9 cellular contexts compared by ENCODE assay signal in genomic region chr22:50276143-50276542, GRCh38. TPM values are rescaled to one million over a fixed set of nuclear protein-coding genes. Genes with fewer than 3 reads are reported as not detected.
DNase-seq lines count a peak whose midpoint lies in the region; ATAC-seq and TF ChIP-seq lines count a peak whose summit lies in the region.
"Had no signal": no experiment of that assay in that cellular context is flagged by ENCODE, and none has a peak within 500 bp of the region (broad histone marks: within the 10 kb centered on the region; RNA-seq: fewer than 3 reads in every experiment).

No MANE protein-coding gene starts in this region.

- no peak overlapping the region for H3K4me3 Mint-ChIP-seq in Calu3 (ENCODE audit: low read depth, unreplicated experiment)

- H3K4me1 ChIP-seq in Loucy (ENCODE audit: insufficient read depth, low read length, poor library complexity, severe bottlenecking), result peaks cover 5% of the 10 kb centered on the region
- peaks cover 4% of the 10 kb centered on the region for H3K4me1 ChIP-seq in adipocyte (ENCODE audit: control insufficient read depth, insufficient read depth, low read length)
- H3K4me1 ChIP-seq in heart right ventricle, result peaks cover 8 to 27% (median 20%) of the 10 kb centered on the region in 9 donors

- no TSS peak for BruUV-seq in Calu3 (replicated peaks; lab: Mats Ljungman, UMichigan)

- no peak overlapping the region for H2AFZ ChIP-seq in Loucy (ENCODE audit: low read length)

- CTCF ChIA-PET in Calu3 (lab: Charles Lee), result interaction anchor here (0.5 to 1.4 kb wide), 9 partner anchors 18 to 288 kb away, joined by 3 to 6 read pairs (median 4); no protein-coding TSS in a partner anchor

- no peaks in the 10 kb centered on the region for H3K27me3 ChIP-seq in Loucy (ENCODE audit: insufficient read depth, low read length, poor library complexity, severe bottlenecking)
- H3K27me3 ChIP-seq in adipocyte (replicated peaks; ENCODE audit: control insufficient read depth, insufficient read depth, low read length), result no peaks in the 10 kb centered on the region
- H3K27me3 ChIP-seq in heart right ventricle, result peaks cover 0 to 18% (median 0%) of the 10 kb centered on the region in 7 donors

- no peaks in the 10 kb centered on the region for H3K9me3 Mint-ChIP-seq in Calu3 (ENCODE audit: low read depth, unreplicated experiment)

- H3K4me3 ChIP-seq in Loucy (ENCODE audit: low read length, poor library complexity, severe bottlenecking) (no peak overlapping the region), adipocyte (ENCODE audit: low read length) (no peak overlapping the region), heart right ventricle (no peak overlapping the region), retinal pigment epithelial cell (ENCODE audit: low read length) (no peak overlapping the region)
- H3K4me3 ChIP-seq: SJSA1 had no signal

- peaks cover 10% of the 10 kb centered on the region for H3K4me1 Mint-ChIP-seq in Calu3 (ENCODE audit: low read depth, unreplicated experiment)

- H3K9me3 ChIP-seq in Loucy (ENCODE audit: insufficient read depth, low read depth, low read length) (no peaks in the 10 kb centered on the region), adipocyte (ENCODE audit: control insufficient read depth, low read length) (no peaks in the 10 kb centered on the region), heart right ventricle (no peaks in the 10 kb centered on the region)
- H3K9me3 ChIP-seq: SJSA1 had no signal

- no peak overlapping the region for H3K9ac ChIP-seq in Loucy (ENCODE audit: low read depth, low read length, poor library complexity, severe bottlenecking)
- no peak overlapping the region for H3K9ac ChIP-seq in adipocyte (ENCODE audit: low read length)

- H3K36me3 ChIP-seq in Loucy (ENCODE audit: insufficient read depth, low read length) (no peaks in the 10 kb centered on the region; the same call in 1 of the 2 replicates), adipocyte (ENCODE audit: control insufficient read depth, insufficient read depth, low read length, severe bottlenecking) (peaks cover 62% of the 10 kb centered on the region), heart right ventricle (peaks cover 0 to 68% (median 49%) of the 10 kb centered on the region in 9 donors)

- intact Hi-C loops in Calu3 (cut with micrococcal nuclease; ENCODE audit: unreplicated experiment), result no loop called here
- intact Hi-C loops in heart right ventricle (cut with DNase I), result loop anchor here in 8 of 10 donors (1.0 to 5.0 kb wide), 4 partner anchors 46 to 51 kb away; partner anchors contain the start of gene DENND6B (in 7 of the 8)

- peak; percentile 81 for TF ChIP-seq CTCF in Calu3 (IDR thresholded peaks at IDR 0.05; ENCODE audit: unreplicated experiment)
- peak; percentile 61 for TF ChIP-seq CTCF in Loucy (conservative IDR thresholded peaks at IDR 0.05; ENCODE audit: low read length)
- TF ChIP-seq CTCF in heart right ventricle (IDR thresholded peaks at IDR 0.05), result peak; percentile 21 to 76 (median 61)
- peak; percentile 48 for TF ChIP-seq CTCF in retinal pigment epithelial cell (conservative IDR thresholded peaks at IDR 0.05; ENCODE audit: low read depth, low read length)

- WGBS in heart right ventricle, 2 donors, result 59 to 69% methylated on average over 25 of the region's 25 CpGs

- H3K27ac Mint-ChIP-seq in Calu3 (ENCODE audit: unreplicated experiment), result no peak overlapping the region

- H3K27ac ChIP-seq in heart right ventricle, result peak overlapping the region in 1 of 10 donors; percentile 32
- H3K27ac ChIP-seq: SJSA1 had no signal

- H3K79me2 ChIP-seq in Loucy (ENCODE audit: insufficient read depth, low read length), result no peaks in the 10 kb centered on the region

- no peaks in the 10 kb centered on the region for H4K20me1 ChIP-seq in Loucy (ENCODE audit: insufficient read depth, low read length, poor library complexity, severe bottlenecking)

- no peaks in the 10 kb centered on the region for H3K9me2 ChIP-seq in Loucy (replicated peaks; ENCODE audit: low read depth, low read length)

- DNase-seq in Calu3 (peak; percentile 52), adipocyte (ENCODE audit: low read depth) (peak; percentile 49), heart right ventricle (peak in 1 of 2 donors; percentile 75), retinal pigment epithelial cell (ENCODE audit: low read depth) (no peak), DMS153 (lab: John Stamatoyannopoulos, UW) (no peak), NCI-H128 (lab: John Stamatoyannopoulos, UW; ENCODE audit: unreplicated experiment) (no peak)

- no peaks in the 10 kb centered on the region for H3K27me3 Mint-ChIP-seq in Calu3 (ENCODE audit: unreplicated experiment)

- H3F3A ChIP-seq in Loucy (ENCODE audit: low read depth), result no peaks in the 10 kb centered on the region

- no peak overlapping the region for H3K4me2 ChIP-seq in Loucy (ENCODE audit: low read depth, low read length, poor library complexity, severe bottlenecking)

- ATAC-seq in GM19324 (IDR thresholded peaks at IDR 0.05; ENCODE audit: low FRiP score, unreplicated experiment) (peak; percentile 46), heart right ventricle (peak; percentile 72 to 93 (median 78))

- H3K36me3 Mint-ChIP-seq in Calu3 (ENCODE audit: insufficient read depth, unreplicated experiment), result peaks cover 80% of the 10 kb centered on the region

RNA-seq across cellular contexts. Expression of gene MAPK11, which starts 6.0 kb away (rescaled TPM):
- total RNA-seq in Calu3 (2022), result 14.3 and 23.7 TPM in 2 replicates
- 10 to 100 TPM in 2 of 10 donors, 1 to 10 TPM in 8; 4.3 to 11.3 (median 7.1) TPM for total RNA-seq in heart right ventricle
- 10 to 100 TPM; 11.6 to 18.0 TPM for polyA plus RNA-seq in heart right ventricle

RNA-seq across cellular contexts. Expression of gene MAPK12, which starts 14.7 kb away (rescaled TPM):
- 21.1 and 27.5 TPM in 2 replicates for total RNA-seq in Calu3 (2022)
- total RNA-seq in heart right ventricle, result 10 to 100 TPM; 10.6 to 21.9 (median 16.1) TPM
- 10 to 100 TPM; 14.8 to 23.0 TPM for polyA plus RNA-seq in heart right ventricle

RNA-seq across cellular contexts. Expression of gene HDAC10, which starts 25.1 kb away (rescaled TPM):
- 52.9 and 69.2 TPM in 2 replicates for total RNA-seq in Calu3 (2022)
- 10 to 100 TPM in 6 of 10 donors, 1 to 10 TPM in 4; 7.1 to 16.7 (median 10.3) TPM for total RNA-seq in heart right ventricle
- polyA plus RNA-seq in heart right ventricle, result 10 to 100 TPM in 1 of 2 donors, 1 to 10 TPM in 1; 7.9 to 20.3 TPM

RNA-seq across cellular contexts. Expression of gene PLXNB2, which starts 31.3 kb away (rescaled TPM):
- total RNA-seq in Calu3 (2022), result 298 and 337 TPM in 2 replicates
- 100 to 1,000 TPM in 1 of 10 donors, 10 to 100 TPM in 9; 43.0 to 101 (median 57.8) TPM for total RNA-seq in heart right ventricle
- 10 to 100 TPM; 33.5 to 71.0 TPM for polyA plus RNA-seq in heart right ventricle

RNA-seq across cellular contexts. Expression of gene TUBGCP6, which starts 31.3 kb away (rescaled TPM):
- total RNA-seq in Calu3 (2022) (49.7 and 54.7 TPM in 2 replicates), heart right ventricle (10 to 100 TPM; 15.5 to 23.3 (median 18.5) TPM)
- 10 to 100 TPM; 14.2 to 40.7 TPM for polyA plus RNA-seq in heart right ventricle

Comparison
In these comparisons a context has a peak if more than half of its experiments do, and no peak if none do; other contexts are left out.
1. DNase-seq: peak in Calu3 (single experiment) and adipocyte (single experiment); none in retinal pigment epithelial cell (single experiment), DMS153 (single experiment) and NCI-H128 (single experiment).
2. Peak in every context shown above with its lines, with median percentiles within 50 percentile points of each other: CTCF ChIP-seq.